8 cellular contexts compared by ENCODE assay signal in the genomic region with DNA sequence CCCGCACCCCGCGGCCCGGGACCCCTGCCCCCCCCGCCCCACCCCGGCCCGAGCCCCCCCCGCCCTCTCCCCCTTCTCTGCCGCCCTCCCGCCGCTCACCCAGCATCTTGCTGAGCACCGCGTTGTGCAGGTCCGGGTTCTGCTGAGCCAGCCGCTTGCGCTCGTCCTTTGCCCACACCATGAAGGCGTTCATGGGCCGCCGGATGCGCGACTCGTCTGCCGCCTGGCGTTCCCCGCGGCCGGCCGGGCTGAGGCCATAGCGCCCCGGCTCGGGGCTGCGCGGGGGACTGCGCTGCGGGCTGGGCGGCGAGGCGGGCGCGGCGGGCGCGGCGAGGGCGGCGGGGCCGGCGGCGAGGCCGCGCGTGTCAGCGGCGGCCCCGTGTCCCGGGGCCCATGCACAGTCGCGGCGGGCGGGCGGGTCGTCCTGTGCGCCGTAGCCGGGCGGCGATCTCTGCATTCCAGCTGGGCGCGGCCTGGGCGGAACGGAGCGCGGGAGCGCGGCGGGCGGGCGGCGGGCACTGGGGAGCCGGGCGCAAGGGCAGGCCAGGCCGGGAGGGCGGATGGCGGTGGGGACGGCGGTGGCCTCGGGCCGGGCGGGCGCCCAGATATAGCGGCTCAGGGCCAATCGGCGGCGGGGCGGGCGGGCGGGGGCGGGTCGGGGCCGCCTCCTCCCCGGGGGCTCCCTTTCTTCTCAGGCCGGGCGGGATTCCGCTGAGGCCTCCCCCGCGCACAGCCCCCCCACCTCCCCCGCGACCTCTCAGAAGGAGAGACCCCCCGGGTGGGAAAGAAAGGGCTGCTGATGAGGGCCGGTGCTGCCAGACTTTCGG. TPM values are rescaled to one million over a fixed set of nuclear protein-coding genes. Genes with fewer than 3 reads are reported as not detected.
A peak's percentile ranks its signal among the peaks of the same experiment; 100 is the strongest.
DNase-seq lines count a peak whose midpoint lies in the region; ATAC-seq lines count a peak whose summit lies in the region.

A gene (minus strand): TSS at position 580 of the 827 bp plus-strand sequence. CDS start 123 bp downstream, at position 457.

- H3K27ac Mint-ChIP-seq in activated T-cell treated with anti-CD3 and anti-CD28 coated beads, Interleukin-2, amount 50 U/mL, for 24 hours: no peak within 1 kb of the TSS
- H3K27ac Mint-ChIP-seq in activated T-helper 1 cell treated with anti-CD3 and anti-CD28 coated beads, Interleukin-12 subunit alpha, Interleukin-12 subunit beta, Interleukin-2, Interleukin-4 antibody, amounts not matched to agents 30 ng/mL and 10 ng/mL and 1 ng/mL, durations not matched to agents 14 hours and 24 hours and 36 hours: no peak within 1 kb of the TSS
- no peak within 1 kb of the TSS for H3K27ac Mint-ChIP-seq in stimulated activated naive CD8-positive, alpha-beta T cell treated with anti-CD3 and anti-CD28 coated beads, Interleukin-15, amount 100 ng/mL, for 72 hours

- intact Hi-C loops in activated T-helper 1 cell treated with anti-CD3 and anti-CD28 coated beads, Interleukin-12 subunit alpha, Interleukin-12 subunit beta, Interleukin-2, Interleukin-4 antibody, amounts not matched to agents 30 ng/mL and 10 ng/mL and 1 ng/mL, durations not matched to agents 14 hours and 24 hours and 36 hours (cut with micrococcal nuclease): no loop called here
- intact Hi-C loops in left ventricle myocardium superior (cut with micrococcal nuclease): no loop called here

- no peaks in the 10 kb centered on the region for H3K36me3 Mint-ChIP-seq in activated T-cell treated with anti-CD3 and anti-CD28 coated beads, Interleukin-2, amount 50 U/mL, for 24 hours (ENCODE audit: low read depth)
- H3K36me3 Mint-ChIP-seq in activated T-helper 1 cell treated with anti-CD3 and anti-CD28 coated beads, Interleukin-12 subunit alpha, Interleukin-12 subunit beta, Interleukin-2, Interleukin-4 antibody, amounts not matched to agents 30 ng/mL and 10 ng/mL and 1 ng/mL, durations not matched to agents 14 hours and 24 hours and 36 hours (ENCODE audit: low read depth): peaks cover 3% of the 10 kb centered on the region

- H3K9me3 Mint-ChIP-seq in activated T-cell treated with anti-CD3 and anti-CD28 coated beads, Interleukin-2, amount 50 U/mL, for 24 hours: no peaks in the 10 kb centered on the region
- no peaks in the 10 kb centered on the region for H3K9me3 Mint-ChIP-seq in activated T-helper 1 cell treated with anti-CD3 and anti-CD28 coated beads, Interleukin-12 subunit alpha, Interleukin-12 subunit beta, Interleukin-2, Interleukin-4 antibody, amounts not matched to agents 30 ng/mL and 10 ng/mL and 1 ng/mL, durations not matched to agents 14 hours and 24 hours and 36 hours
- no peaks in the 10 kb centered on the region for H3K9me3 Mint-ChIP-seq in stimulated activated naive CD8-positive, alpha-beta T cell treated with anti-CD3 and anti-CD28 coated beads, Interleukin-15, amount 100 ng/mL, for 72 hours

- peaks cover 7% of the 10 kb centered on the region for H3K4me1 Mint-ChIP-seq in activated T-cell treated with anti-CD3 and anti-CD28 coated beads, Interleukin-2, amount 50 U/mL, for 24 hours (ENCODE audit: low read depth)
- H3K4me1 Mint-ChIP-seq in activated T-helper 1 cell treated with anti-CD3 and anti-CD28 coated beads, Interleukin-12 subunit alpha, Interleukin-12 subunit beta, Interleukin-2, Interleukin-4 antibody, amounts not matched to agents 30 ng/mL and 10 ng/mL and 1 ng/mL, durations not matched to agents 14 hours and 24 hours and 36 hours (ENCODE audit: low read depth): peaks cover 14% of the 10 kb centered on the region
- H3K4me1 Mint-ChIP-seq in stimulated activated naive CD8-positive, alpha-beta T cell treated with anti-CD3 and anti-CD28 coated beads, Interleukin-15, amount 100 ng/mL, for 72 hours: peaks cover 33% of the 10 kb centered on the region

- peak within 1 kb of the TSS; percentile 54 for H3K4me3 Mint-ChIP-seq in activated T-cell treated with anti-CD3 and anti-CD28 coated beads, Interleukin-2, amount 50 U/mL, for 24 hours
- peak within 1 kb of the TSS; percentile 66 for H3K4me3 Mint-ChIP-seq in activated T-helper 1 cell treated with anti-CD3 and anti-CD28 coated beads, Interleukin-12 subunit alpha, Interleukin-12 subunit beta, Interleukin-2, Interleukin-4 antibody, amounts not matched to agents 30 ng/mL and 10 ng/mL and 1 ng/mL, durations not matched to agents 14 hours and 24 hours and 36 hours
- peak within 1 kb of the TSS; percentile 80 to 81 for H3K4me3 Mint-ChIP-seq in stimulated activated naive CD8-positive, alpha-beta T cell treated with anti-CD3 and anti-CD28 coated beads, Interleukin-15, amount 100 ng/mL, for 72 hours

- no peak for DNase-seq in activated T-cell treated with anti-CD3 and anti-CD28 coated beads, Interleukin-2, amount 50 U/mL, for 24 hours
- no peak for DNase-seq in activated T-cell treated with anti-CD3 and anti-CD28 coated beads, Interleukin-2, amount 50 U/mL, for 1 hour
- no peak for DNase-seq in activated T-helper 1 cell treated with anti-CD3 and anti-CD28 coated beads, Interleukin-12 subunit alpha, Interleukin-12 subunit beta, Interleukin-2, Interleukin-4 antibody, amounts not matched to agents 30 ng/mL and 10 ng/mL and 1 ng/mL, durations not matched to agents 14 hours and 24 hours and 36 hours (ENCODE audit: low spot score)
- DNase-seq in left ventricle myocardium superior: peak; percentile 65
- DNase-seq in stimulated activated naive CD8-positive, alpha-beta T cell treated with anti-CD3 and anti-CD28 coated beads, Interleukin-15, amount 100 ng/mL, for 72 hours: peak in 1 of 2 donors; percentile 64
- no peak for DNase-seq in NCI-H2081 (lab: John Stamatoyannopoulos, UW)

- H3K27me3 Mint-ChIP-seq in activated T-cell treated with anti-CD3 and anti-CD28 coated beads, Interleukin-2, amount 50 U/mL, for 24 hours: peaks cover 66% of the 10 kb centered on the region
- H3K27me3 Mint-ChIP-seq in activated T-helper 1 cell treated with anti-CD3 and anti-CD28 coated beads, Interleukin-12 subunit alpha, Interleukin-12 subunit beta, Interleukin-2, Interleukin-4 antibody, amounts not matched to agents 30 ng/mL and 10 ng/mL and 1 ng/mL, durations not matched to agents 14 hours and 24 hours and 36 hours (ENCODE audit: insufficient read depth): peaks cover 25% of the 10 kb centered on the region
- peaks cover 79% of the 10 kb centered on the region for H3K27me3 Mint-ChIP-seq in stimulated activated naive CD8-positive, alpha-beta T cell treated with anti-CD3 and anti-CD28 coated beads, Interleukin-15, amount 100 ng/mL, for 72 hours

- ATAC-seq in left ventricle myocardium superior (peak; percentile 28), GM21737 (IDR thresholded peaks at IDR 0.05; ENCODE audit: unreplicated experiment) (no peak), GM21381 (IDR thresholded peaks at IDR 0.05; ENCODE audit: unreplicated experiment) (no peak)
- peak; percentile 71 for ATAC-seq in stimulated activated naive CD8-positive, alpha-beta T cell treated with anti-CD3 and anti-CD28 coated beads, Interleukin-15, amount 100 ng/mL, for 72 hours

RNA-seq across cellular contexts. Expression of the gene that starts here (rescaled TPM):
- total RNA-seq in activated T-helper 1 cell treated with anti-CD3 and anti-CD28 coated beads, Interleukin-12 subunit alpha, Interleukin-12 subunit beta, Interleukin-2, Interleukin-4 antibody, amounts not matched to agents 30 ng/mL and 10 ng/mL and 1 ng/mL, durations not matched to agents 14 hours and 24 hours and 36 hours: 1.3 TPM in 2 replicates
- 36.8 TPM for total RNA-seq in left ventricle myocardium superior

Comparison
In these comparisons a context has a peak if more than half of its experiments do, and no peak if none do; other contexts are left out.
1. RNA of the gene that starts here (total RNA-seq): 36.8 TPM in left ventricle myocardium superior (single experiment); 1.3 TPM in activated T-helper 1 cell treated with anti-CD3 and anti-CD28 coated beads, Interleukin-12 subunit alpha, Interleukin-12 subunit beta, Interleukin-2, Interleukin-4 antibody, amounts not matched to agents 30 ng/mL and 10 ng/mL and 1 ng/mL, durations not matched to agents 14 hours and 24 hours and 36 hours; every median in the first group is over 10 times any median in the second.
2. ATAC-seq: peak in left ventricle myocardium superior (single experiment) and stimulated activated naive CD8-positive, alpha-beta T cell treated with anti-CD3 and anti-CD28 coated beads, Interleukin-15, amount 100 ng/mL, for 72 hours (single experiment); none in GM21737 (single experiment) and GM21381 (single experiment).
3. Peak in every context shown above with its lines, with median percentiles within 50 percentile points of each other: H3K4me3 Mint-ChIP-seq.